24 cellular contexts compared by ENCODE assay signal in genomic region chr2:124317628-124318027, GRCh38.
"Had no signal": no experiment of that assay in that cellular context is flagged by ENCODE, and none has a peak within 500 bp of the region (broad histone marks: within the 10 kb centered on the region; RNA-seq: fewer than 3 reads in every experiment).

No MANE protein-coding gene starts in this region.

- H3K36me3 Mint-ChIP-seq: naive thymus-derived CD4-positive, alpha-beta T cell; natural killer cell treated with Interleukin-12 subunit alpha and Interleukin-12 subunit beta and Interleukin-15 and Interleukin-18, amount 100 ng/mL, for 72 hours; stimulated activated memory B cell treated with anti-CD40 and anti-IgM and Interleukin-4, amounts not matched to agents 10 μg/mL and 1 μg/mL and 100 μg/mL, for 72 hours had no signal

- ATAC-seq: mucosa of descending colon; naive thymus-derived CD4-positive, alpha-beta T cell; natural killer cell treated with Interleukin-12 subunit alpha and Interleukin-12 subunit beta and Interleukin-15 and Interleukin-18, amount 100 ng/mL, for 72 hours; right cardiac atrium; stimulated activated memory B cell treated with anti-CD40 and anti-IgM and Interleukin-4, amounts not matched to agents 10 μg/mL and 1 μg/mL and 100 μg/mL, for 72 hours; stimulated activated naive CD8-positive, alpha-beta T cell treated with anti-CD3 and anti-CD28 coated beads, Interleukin-15, amount 100 ng/mL, for 72 hours had no signal

- H2AFZ ChIP-seq: hepatocyte, parathyroid adenoma had no signal

- H3K4me3 Mint-ChIP-seq: naive thymus-derived CD4-positive, alpha-beta T cell; natural killer cell treated with Interleukin-12 subunit alpha and Interleukin-12 subunit beta and Interleukin-15 and Interleukin-18, amount 100 ng/mL, for 72 hours; stimulated activated memory B cell treated with anti-CD40 and anti-IgM and Interleukin-4, amounts not matched to agents 10 μg/mL and 1 μg/mL and 100 μg/mL, for 72 hours; stimulated activated naive CD8-positive, alpha-beta T cell treated with anti-CD3 and anti-CD28 coated beads, Interleukin-15, amount 100 ng/mL, for 72 hours had no signal

- H3K27me3 Mint-ChIP-seq: natural killer cell treated with Interleukin-12 subunit alpha and Interleukin-12 subunit beta and Interleukin-15 and Interleukin-18, amount 100 ng/mL, for 72 hours; stimulated activated memory B cell treated with anti-CD40 and anti-IgM and Interleukin-4, amounts not matched to agents 10 μg/mL and 1 μg/mL and 100 μg/mL, for 72 hours; stimulated activated naive CD8-positive, alpha-beta T cell treated with anti-CD3 and anti-CD28 coated beads, Interleukin-15, amount 100 ng/mL, for 72 hours had no signal

- H3K4me3 ChIP-seq: hepatocyte, left ventricle myocardium inferior, lung, mucosa of descending colon, sigmoid colon, spleen, tibial nerve, upper lobe of left lung, vagina had no signal

- H3K9ac ChIP-seq: parathyroid adenoma had no signal

- H3K4me1 ChIP-seq: left ventricle myocardium inferior, parathyroid adenoma, spleen, tibial nerve, upper lobe of left lung, vagina had no signal

- H3K27ac Mint-ChIP-seq: naive thymus-derived CD4-positive, alpha-beta T cell; natural killer cell treated with Interleukin-12 subunit alpha and Interleukin-12 subunit beta and Interleukin-15 and Interleukin-18, amount 100 ng/mL, for 72 hours; stimulated activated memory B cell treated with anti-CD40 and anti-IgM and Interleukin-4, amounts not matched to agents 10 μg/mL and 1 μg/mL and 100 μg/mL, for 72 hours; stimulated activated naive CD8-positive, alpha-beta T cell treated with anti-CD3 and anti-CD28 coated beads, Interleukin-15, amount 100 ng/mL, for 72 hours had no signal

- H3K9me3 Mint-ChIP-seq: stimulated activated naive CD8-positive, alpha-beta T cell treated with anti-CD3 and anti-CD28 coated beads, Interleukin-15, amount 100 ng/mL, for 72 hours had no signal

- H3K4me2 ChIP-seq: hepatocyte had no signal

- H3K79me2 ChIP-seq: hepatocyte, parathyroid adenoma had no signal

- H3K36me3 ChIP-seq: left ventricle myocardium inferior, sigmoid colon, spleen, tibial nerve, upper lobe of left lung, vagina had no signal

- DNase-seq: islet precursor cell; left ventricle myocardium inferior; mesendoderm; midbrain; mucosa of descending colon; naive thymus-derived CD4-positive, alpha-beta T cell; nucleus accumbens; right cardiac atrium; sigmoid colon; small intestine; spleen; stimulated activated CD4-positive, alpha-beta T cell treated with anti-CD3 and anti-CD28 coated beads, Interleukin-4, amount 100 ng/mL, for 4 hours; stimulated activated CD8-positive, alpha-beta memory T cell treated with anti-CD3 and anti-CD28 coated beads, Interleukin-4, amount 100 ng/mL, for 48 hours; stimulated activated naive CD4-positive, alpha-beta T cell treated with Interleukin-2 at 50 U/mL for 16 hours; stimulated activated naive CD8-positive, alpha-beta T cell treated with anti-CD3 and anti-CD28 coated beads, Interleukin-15, amount 100 ng/mL, for 72 hours; substantia nigra; upper lobe of left lung had no signal

- H3K27me3 ChIP-seq: hepatocyte, sigmoid colon, spleen, tibial nerve, upper lobe of left lung, vagina had no signal

- H3K4me1 Mint-ChIP-seq: naive thymus-derived CD4-positive, alpha-beta T cell; stimulated activated memory B cell treated with anti-CD40 and anti-IgM and Interleukin-4, amounts not matched to agents 10 μg/mL and 1 μg/mL and 100 μg/mL, for 72 hours; stimulated activated naive CD8-positive, alpha-beta T cell treated with anti-CD3 and anti-CD28 coated beads, Interleukin-15, amount 100 ng/mL, for 72 hours had no signal

- H3K27ac ChIP-seq: hepatocyte, left ventricle myocardium inferior, parathyroid adenoma, sigmoid colon, spleen, tibial nerve, upper lobe of left lung, vagina had no signal

- H3K9me3 ChIP-seq: left ventricle myocardium inferior, mucosa of descending colon, sigmoid colon, spleen, tibial nerve, upper lobe of left lung, vagina had no signal
